Comparison of ENCODE assay signal across 1 cellular context in genomic region chr11:85854557-85855340, GRCh38.
TF ChIP-seq lines count a peak whose summit lies in the region.

No MANE protein-coding gene starts in this region.

TF ChIP-seq in HepG2, 621 proteins besides CTCF, POLR2A, EP300 and RAD21 (continued from another document and continues in another):
- no peak for TF ChIP-seq ZBTB10 (CRISPR knock-in tag; IDR thresholded peaks at IDR 0.05; ENCODE audit: borderline replicate concordance)
- TF ChIP-seq IKZF1 (IDR thresholded peaks at IDR 0.05): no peak
- TF ChIP-seq, protein P1, sequence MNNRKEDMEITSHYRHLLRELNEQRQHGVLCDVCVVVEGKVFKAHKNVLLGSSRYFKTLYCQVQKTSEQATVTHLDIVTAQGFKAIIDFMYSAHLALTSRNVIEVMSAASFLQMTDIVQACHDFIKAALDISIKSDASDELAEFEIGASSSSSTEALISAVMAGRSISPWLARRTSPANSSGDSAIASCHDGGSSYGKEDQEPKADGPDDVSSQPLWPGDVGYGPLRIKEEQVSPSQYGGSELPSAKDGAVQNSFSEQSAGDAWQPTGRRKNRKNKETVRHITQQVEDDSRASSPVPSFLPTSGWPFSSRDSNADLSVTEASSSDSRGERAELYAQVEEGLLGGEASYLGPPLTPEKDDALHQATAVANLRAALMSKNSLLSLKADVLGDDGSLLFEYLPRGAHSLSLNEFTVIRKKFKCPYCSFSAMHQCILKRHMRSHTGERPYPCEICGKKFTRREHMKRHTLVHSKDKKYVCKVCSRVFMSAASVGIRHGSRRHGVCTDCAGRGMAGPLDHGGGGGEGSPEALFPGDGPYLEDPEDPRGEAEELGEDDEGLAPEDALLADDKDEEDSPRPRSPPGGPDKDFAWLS (CRISPR knock-in tag; IDR thresholded peaks at IDR 0.05; ENCODE audit: borderline replicate concordance): no peak
- TF ChIP-seq ZNF510 (CRISPR knock-in tag; IDR thresholded peaks at IDR 0.05; ENCODE audit: low read depth): peak; percentile 94
- TF ChIP-seq GMEB2 (CRISPR knock-in tag; IDR thresholded peaks at IDR 0.05; ENCODE audit: low read depth): no peak; the same call in 1 of the 2 replicates
- TF ChIP-seq ELF3 (CRISPR knock-in tag; IDR thresholded peaks at IDR 0.05): peak; percentile 56; the same call in 1 of the 2 replicates
- peak; percentile 92 for TF ChIP-seq ZFX (CRISPR knock-in tag; IDR thresholded peaks at IDR 0.05; ENCODE audit: low read depth)
- TF ChIP-seq RARA (CRISPR knock-in tag; IDR thresholded peaks at IDR 0.05): peak; percentile 42; the same call in 1 of the 2 replicates
- TF ChIP-seq ZNF451 (CRISPR knock-in tag; IDR thresholded peaks at IDR 0.05): peak; percentile 79
- TF ChIP-seq, protein P2, sequence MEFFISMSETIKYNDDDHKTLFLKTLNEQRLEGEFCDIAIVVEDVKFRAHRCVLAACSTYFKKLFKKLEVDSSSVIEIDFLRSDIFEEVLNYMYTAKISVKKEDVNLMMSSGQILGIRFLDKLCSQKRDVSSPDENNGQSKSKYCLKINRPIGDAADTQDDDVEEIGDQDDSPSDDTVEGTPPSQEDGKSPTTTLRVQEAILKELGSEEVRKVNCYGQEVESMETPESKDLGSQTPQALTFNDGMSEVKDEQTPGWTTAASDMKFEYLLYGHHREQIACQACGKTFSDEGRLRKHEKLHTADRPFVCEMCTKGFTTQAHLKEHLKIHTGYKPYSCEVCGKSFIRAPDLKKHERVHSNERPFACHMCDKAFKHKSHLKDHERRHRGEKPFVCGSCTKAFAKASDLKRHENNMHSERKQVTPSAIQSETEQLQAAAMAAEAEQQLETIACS (CRISPR knock-in tag; IDR thresholded peaks at IDR 0.05): peak; percentile 66
- TF ChIP-seq, protein P3, sequence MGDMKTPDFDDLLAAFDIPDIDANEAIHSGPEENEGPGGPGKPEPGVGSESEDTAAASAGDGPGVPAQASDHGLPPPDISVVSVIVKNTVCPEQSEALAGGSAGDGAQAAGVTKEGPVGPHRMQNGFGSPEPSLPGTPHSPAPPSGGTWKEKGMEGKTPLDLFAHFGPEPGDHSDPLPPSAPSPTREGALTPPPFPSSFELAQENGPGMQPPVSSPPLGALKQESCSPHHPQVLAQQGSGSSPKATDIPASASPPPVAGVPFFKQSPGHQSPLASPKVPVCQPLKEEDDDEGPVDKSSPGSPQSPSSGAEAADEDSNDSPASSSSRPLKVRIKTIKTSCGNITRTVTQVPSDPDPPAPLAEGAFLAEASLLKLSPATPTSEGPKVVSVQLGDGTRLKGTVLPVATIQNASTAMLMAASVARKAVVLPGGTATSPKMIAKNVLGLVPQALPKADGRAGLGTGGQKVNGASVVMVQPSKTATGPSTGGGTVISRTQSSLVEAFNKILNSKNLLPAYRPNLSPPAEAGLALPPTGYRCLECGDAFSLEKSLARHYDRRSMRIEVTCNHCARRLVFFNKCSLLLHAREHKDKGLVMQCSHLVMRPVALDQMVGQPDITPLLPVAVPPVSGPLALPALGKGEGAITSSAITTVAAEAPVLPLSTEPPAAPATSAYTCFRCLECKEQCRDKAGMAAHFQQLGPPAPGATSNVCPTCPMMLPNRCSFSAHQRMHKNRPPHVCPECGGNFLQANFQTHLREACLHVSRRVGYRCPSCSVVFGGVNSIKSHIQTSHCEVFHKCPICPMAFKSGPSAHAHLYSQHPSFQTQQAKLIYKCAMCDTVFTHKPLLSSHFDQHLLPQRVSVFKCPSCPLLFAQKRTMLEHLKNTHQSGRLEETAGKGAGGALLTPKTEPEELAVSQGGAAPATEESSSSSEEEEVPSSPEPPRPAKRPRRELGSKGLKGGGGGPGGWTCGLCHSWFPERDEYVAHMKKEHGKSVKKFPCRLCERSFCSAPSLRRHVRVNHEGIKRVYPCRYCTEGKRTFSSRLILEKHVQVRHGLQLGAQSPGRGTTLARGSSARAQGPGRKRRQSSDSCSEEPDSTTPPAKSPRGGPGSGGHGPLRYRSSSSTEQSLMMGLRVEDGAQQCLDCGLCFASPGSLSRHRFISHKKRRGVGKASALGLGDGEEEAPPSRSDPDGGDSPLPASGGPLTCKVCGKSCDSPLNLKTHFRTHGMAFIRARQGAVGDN (CRISPR knock-in tag; IDR thresholded peaks at IDR 0.05): peak; percentile 100
- no peak for TF ChIP-seq SNAPC4 (CRISPR knock-in tag; IDR thresholded peaks at IDR 0.05)
- peak; percentile 95 for TF ChIP-seq ATF7-NPFF (CRISPR knock-in tag; IDR thresholded peaks at IDR 0.05; ENCODE audit: low read depth)
- TF ChIP-seq, protein P4, sequence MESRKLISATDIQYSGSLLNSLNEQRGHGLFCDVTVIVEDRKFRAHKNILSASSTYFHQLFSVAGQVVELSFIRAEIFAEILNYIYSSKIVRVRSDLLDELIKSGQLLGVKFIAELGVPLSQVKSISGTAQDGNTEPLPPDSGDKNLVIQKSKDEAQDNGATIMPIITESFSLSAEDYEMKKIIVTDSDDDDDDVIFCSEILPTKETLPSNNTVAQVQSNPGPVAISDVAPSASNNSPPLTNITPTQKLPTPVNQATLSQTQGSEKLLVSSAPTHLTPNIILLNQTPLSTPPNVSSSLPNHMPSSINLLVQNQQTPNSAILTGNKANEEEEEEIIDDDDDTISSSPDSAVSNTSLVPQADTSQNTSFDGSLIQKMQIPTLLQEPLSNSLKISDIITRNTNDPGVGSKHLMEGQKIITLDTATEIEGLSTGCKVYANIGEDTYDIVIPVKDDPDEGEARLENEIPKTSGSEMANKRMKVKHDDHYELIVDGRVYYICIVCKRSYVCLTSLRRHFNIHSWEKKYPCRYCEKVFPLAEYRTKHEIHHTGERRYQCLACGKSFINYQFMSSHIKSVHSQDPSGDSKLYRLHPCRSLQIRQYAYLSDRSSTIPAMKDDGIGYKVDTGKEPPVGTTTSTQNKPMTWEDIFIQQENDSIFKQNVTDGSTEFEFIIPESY (CRISPR knock-in tag; IDR thresholded peaks at IDR 0.05): peak; percentile 18; the same call in 1 of the 2 replicates
- TF ChIP-seq ZBTB7A (CRISPR knock-in tag; IDR thresholded peaks at IDR 0.05): 0 out of 2 replicates have a peak, but pooled peaks have one; percentile 52
- no peak for TF ChIP-seq MLLT10 (CRISPR knock-in tag; IDR thresholded peaks at IDR 0.05)
- TF ChIP-seq ZNF605 (CRISPR knock-in tag; IDR thresholded peaks at IDR 0.05): peak; percentile 94
- no peak for TF ChIP-seq CENPX (CRISPR knock-in tag; IDR thresholded peaks at IDR 0.05)
- peak; percentile 86 for TF ChIP-seq PITX1 (CRISPR knock-in tag; IDR thresholded peaks at IDR 0.05)
- peak; percentile 87 for TF ChIP-seq SAFB2 (CRISPR knock-in tag; IDR thresholded peaks at IDR 0.05; ENCODE audit: borderline replicate concordance, low read depth)
- TF ChIP-seq ZFP37 (CRISPR knock-in tag; IDR thresholded peaks at IDR 0.05; ENCODE audit: borderline replicate concordance): 0 out of 2 replicates have a peak, but pooled peaks have one; percentile 59
- TF ChIP-seq CEBPG (CRISPR knock-in tag; IDR thresholded peaks at IDR 0.05): peak; percentile 47; the same call in 1 of the 2 replicates
- TF ChIP-seq SIN3B (IDR thresholded peaks at IDR 0.05; ENCODE audit: low read length): peak; percentile 54; the same call in 1 of the 2 replicates
- no peak for TF ChIP-seq NR1H2 (CRISPR knock-in tag; IDR thresholded peaks at IDR 0.05; ENCODE audit: borderline replicate concordance, low read depth)
- TF ChIP-seq HOMEZ (CRISPR knock-in tag; IDR thresholded peaks at IDR 0.05; ENCODE audit: low read depth): peak; percentile 44; the same call in 1 of the 2 replicates
- TF ChIP-seq IRX3 (CRISPR knock-in tag; IDR thresholded peaks at IDR 0.05; ENCODE audit: borderline replicate concordance, low read depth): peak; percentile 81; the same call in 1 of the 2 replicates
- TF ChIP-seq ZNF274 (CRISPR knock-in tag; IDR thresholded peaks at IDR 0.05): peak; percentile 96
- TF ChIP-seq ZNF761 (CRISPR knock-in tag; conservative IDR thresholded peaks at IDR 0.05): peak; percentile 96
- TF ChIP-seq HNF4G (IDR thresholded peaks at IDR 0.05; ENCODE audit: borderline replicate concordance, low read depth, low read length): no peak
- TF ChIP-seq HNF4G (CRISPR knock-in tag; IDR thresholded peaks at IDR 0.05; ENCODE audit: borderline replicate concordance, low read depth): no peak; the same call in 1 of the 2 replicates
- 0 out of 2 replicates have a peak, but pooled peaks have one; percentile 74 for TF ChIP-seq ZSCAN20 (CRISPR knock-in tag; IDR thresholded peaks at IDR 0.05; ENCODE audit: borderline replicate concordance)
- no peak for TF ChIP-seq CBX2 (IDR thresholded peaks at IDR 0.05; ENCODE audit: low read depth, low read length)
- TF ChIP-seq CBX2 (CRISPR knock-in tag; IDR thresholded peaks at IDR 0.05; ENCODE audit: low read depth): no peak
- TF ChIP-seq KLF15 (CRISPR knock-in tag; IDR thresholded peaks at IDR 0.05; ENCODE audit: borderline replicate concordance): peak; percentile 66; the same call in 1 of the 2 replicates
- TF ChIP-seq KDM6A (CRISPR knock-in tag; IDR thresholded peaks at IDR 0.05; ENCODE audit: low read depth): no peak
- TF ChIP-seq, protein P5, sequence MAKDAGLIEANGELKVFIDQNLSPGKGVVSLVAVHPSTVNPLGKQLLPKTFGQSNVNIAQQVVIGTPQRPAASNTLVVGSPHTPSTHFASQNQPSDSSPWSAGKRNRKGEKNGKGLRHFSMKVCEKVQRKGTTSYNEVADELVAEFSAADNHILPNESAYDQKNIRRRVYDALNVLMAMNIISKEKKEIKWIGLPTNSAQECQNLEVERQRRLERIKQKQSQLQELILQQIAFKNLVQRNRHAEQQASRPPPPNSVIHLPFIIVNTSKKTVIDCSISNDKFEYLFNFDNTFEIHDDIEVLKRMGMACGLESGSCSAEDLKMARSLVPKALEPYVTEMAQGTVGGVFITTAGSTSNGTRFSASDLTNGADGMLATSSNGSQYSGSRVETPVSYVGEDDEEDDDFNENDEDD (CRISPR knock-in tag; IDR thresholded peaks at IDR 0.05; ENCODE audit: borderline replicate concordance): peak; percentile 98
- peak; percentile 71 for TF ChIP-seq ETV5 (CRISPR knock-in tag; IDR thresholded peaks at IDR 0.05; ENCODE audit: borderline replicate concordance)
- TF ChIP-seq ZNF446 (CRISPR knock-in tag; IDR thresholded peaks at IDR 0.05): no peak
